In the genomic region with DNA sequence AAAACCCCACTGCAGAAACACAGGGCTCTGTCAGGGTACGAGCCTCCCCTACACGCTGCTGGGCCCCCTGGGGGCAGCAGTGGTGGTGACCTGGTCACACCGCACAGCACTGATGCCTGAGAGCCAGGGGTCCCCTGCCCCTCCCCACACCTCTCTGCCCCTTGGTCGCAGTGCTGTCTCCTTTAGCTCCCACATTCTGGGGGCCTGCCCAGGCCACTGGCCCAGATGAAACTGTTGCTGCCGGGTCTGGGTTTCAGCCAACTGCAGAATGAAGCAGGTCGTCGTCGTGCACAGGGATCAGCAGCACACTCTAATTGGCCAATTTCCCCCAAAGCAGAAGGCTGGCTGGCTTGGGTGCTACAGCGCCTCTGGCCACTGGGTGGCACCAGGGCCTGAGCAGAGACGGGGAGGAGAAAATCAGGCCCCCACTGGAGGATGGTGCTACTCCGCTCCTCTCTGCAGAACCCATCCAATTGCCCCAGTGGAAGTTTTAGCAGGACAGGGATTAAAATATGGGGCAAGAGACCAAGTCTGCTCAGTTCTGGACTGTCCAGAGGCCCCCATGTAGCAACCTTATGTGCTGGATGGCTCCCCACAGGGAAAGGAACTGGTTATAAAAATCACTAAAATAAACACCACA, we compare ENCODE assay signal across 8 cellular contexts. TPM values are rescaled to one million over a fixed set of nuclear protein-coding genes. Genes with fewer than 3 reads are reported as not detected.
A peak's percentile ranks its signal among the peaks of the same experiment; 100 is the strongest.
DNase-seq lines count a peak whose midpoint lies in the region; ATAC-seq and TF ChIP-seq lines count a peak whose summit lies in the region.

No MANE protein-coding gene starts in this region.

- peak; percentile 89 for DNase-seq in DMS53 (lab: John Stamatoyannopoulos, UW)
- DNase-seq in MG63 = peak; percentile 67
- DNase-seq in activated naive CD4-positive, alpha-beta T cell treated with anti-CD3 and anti-CD28 coated beads, Interleukin-2, amount 50 U/mL, for 16 hours = peak; percentile 77
- DNase-seq in glomerular visceral epithelial cell (ENCODE audit: extremely low spot score) = peak; percentile 77
- peak; percentile 77 to 85 (median 82) for DNase-seq in ovary
- DNase-seq in tibial nerve (ENCODE audit: low spot score in 2 of 2) = peak; percentile 49 to 71

- TF ChIP-seq EP300 in ovary (IDR thresholded peaks at IDR 0.05) (no peak), tibial nerve (IDR thresholded peaks at IDR 0.05) (peak in 1 of 2 donors; percentile 49)

- TF ChIP-seq CTCF in ovary (IDR thresholded peaks at IDR 0.05) = peak; percentile 65 to 91 (median 82)
- peak; percentile 90 to 95 (median 92) for TF ChIP-seq CTCF in tibial nerve (IDR thresholded peaks at IDR 0.05)

- H3K27ac ChIP-seq in ovary (no peak overlapping the region), tibial nerve (peak overlapping the region in 1 of 4 donors; percentile 20)

- WGBS in ovary, 3 donors = 1 to 3% (median 1%) methylated on average over 11 of the region's 11 CpGs
- 3 to 5% methylated on average over 7 to 11 of the region's 11 CpGs for WGBS in tibial nerve, 2 donors

- ATAC-seq in GM21786 (IDR thresholded peaks at IDR 0.05; ENCODE audit: unreplicated experiment) = peak; percentile 76
- ATAC-seq in SK-N-SH treated with all-trans-retinoic acid at 6 μM for 48 hours = peak; percentile 94

- H3K4me3 ChIP-seq in MG63 (no peak overlapping the region), ovary (no peak overlapping the region), tibial nerve (no peak overlapping the region)

- intact Hi-C loops in ovary (cut with DNase I) = loop anchor here (2.0 to 10.0 kb wide), 3 partner anchors 105 to 109 kb away; partner anchors contain the start of gene BHLHE23 (in 3 of the 4)

- H3K27me3 ChIP-seq in MG63 (no peaks in the 10 kb centered on the region), ovary (no peaks in the 10 kb centered on the region), tibial nerve (no peaks in the 10 kb centered on the region)

- H3K36me3 ChIP-seq in MG63 (peaks cover 89% of the 10 kb centered on the region), ovary (no peaks in the 10 kb centered on the region), tibial nerve (peaks cover 0 to 59% (median 3%) of the 10 kb centered on the region in 3 donors)

- no peak for TF ChIP-seq POLR2A in ovary (IDR thresholded peaks at IDR 0.05)
- peak; percentile 24 to 34 for TF ChIP-seq POLR2A in tibial nerve (IDR thresholded peaks at IDR 0.05)

- H3K4me1 ChIP-seq in ovary (ENCODE audit: insufficient read depth) = peaks cover 3% of the 10 kb centered on the region
- peaks cover 0 to 22% (median 13%) of the 10 kb centered on the region in 4 donors for H3K4me1 ChIP-seq in tibial nerve

- H3K9me3 ChIP-seq in MG63 = no peaks in the 10 kb centered on the region
- no peaks in the 10 kb centered on the region for H3K9me3 ChIP-seq in ovary
- H3K9me3 ChIP-seq in tibial nerve = no peaks in the 10 kb centered on the region

TF ChIP-seq in SK-N-SH treated with all-trans-retinoic acid at 6 μM for 48 hours, 23 proteins besides CTCF, POLR2A, EP300 and RAD21:
- no peak for TF ChIP-seq ZNF8 (CRISPR knock-in tag; IDR thresholded peaks at IDR 0.05)
- no peak for TF ChIP-seq CSRNP3 (CRISPR knock-in tag; IDR thresholded peaks at IDR 0.05)
- TF ChIP-seq, protein P1, sequence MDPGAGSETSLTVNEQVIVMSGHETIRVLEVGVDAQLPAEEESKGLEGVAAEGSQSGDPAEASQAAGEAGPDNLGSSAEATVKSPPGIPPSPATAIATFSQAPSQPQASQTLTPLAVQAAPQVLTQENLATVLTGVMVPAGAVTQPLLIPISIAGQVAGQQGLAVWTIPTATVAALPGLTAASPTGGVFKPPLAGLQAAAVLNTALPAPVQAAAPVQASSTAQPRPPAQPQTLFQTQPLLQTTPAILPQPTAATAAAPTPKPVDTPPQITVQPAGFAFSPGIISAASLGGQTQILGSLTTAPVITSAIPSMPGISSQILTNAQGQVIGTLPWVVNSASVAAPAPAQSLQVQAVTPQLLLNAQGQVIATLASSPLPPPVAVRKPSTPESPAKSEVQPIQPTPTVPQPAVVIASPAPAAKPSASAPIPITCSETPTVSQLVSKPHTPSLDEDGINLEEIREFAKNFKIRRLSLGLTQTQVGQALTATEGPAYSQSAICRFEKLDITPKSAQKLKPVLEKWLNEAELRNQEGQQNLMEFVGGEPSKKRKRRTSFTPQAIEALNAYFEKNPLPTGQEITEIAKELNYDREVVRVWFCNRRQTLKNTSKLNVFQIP (CRISPR knock-in tag; IDR thresholded peaks at IDR 0.05; ENCODE audit: borderline replicate concordance, low read depth) = no peak
- peak; percentile 91 for TF ChIP-seq ZFP3 (CRISPR knock-in tag; IDR thresholded peaks at IDR 0.05)
- no peak for TF ChIP-seq TOX (CRISPR knock-in tag; IDR thresholded peaks at IDR 0.05; ENCODE audit: borderline replicate concordance)
- no peak for TF ChIP-seq SNAI2 (CRISPR knock-in tag; IDR thresholded peaks at IDR 0.05)
- TF ChIP-seq RARB (CRISPR knock-in tag; IDR thresholded peaks at IDR 0.05) = no peak
- no peak for TF ChIP-seq ZC3H10 (CRISPR knock-in tag; IDR thresholded peaks at IDR 0.05)
- TF ChIP-seq, protein P2, sequence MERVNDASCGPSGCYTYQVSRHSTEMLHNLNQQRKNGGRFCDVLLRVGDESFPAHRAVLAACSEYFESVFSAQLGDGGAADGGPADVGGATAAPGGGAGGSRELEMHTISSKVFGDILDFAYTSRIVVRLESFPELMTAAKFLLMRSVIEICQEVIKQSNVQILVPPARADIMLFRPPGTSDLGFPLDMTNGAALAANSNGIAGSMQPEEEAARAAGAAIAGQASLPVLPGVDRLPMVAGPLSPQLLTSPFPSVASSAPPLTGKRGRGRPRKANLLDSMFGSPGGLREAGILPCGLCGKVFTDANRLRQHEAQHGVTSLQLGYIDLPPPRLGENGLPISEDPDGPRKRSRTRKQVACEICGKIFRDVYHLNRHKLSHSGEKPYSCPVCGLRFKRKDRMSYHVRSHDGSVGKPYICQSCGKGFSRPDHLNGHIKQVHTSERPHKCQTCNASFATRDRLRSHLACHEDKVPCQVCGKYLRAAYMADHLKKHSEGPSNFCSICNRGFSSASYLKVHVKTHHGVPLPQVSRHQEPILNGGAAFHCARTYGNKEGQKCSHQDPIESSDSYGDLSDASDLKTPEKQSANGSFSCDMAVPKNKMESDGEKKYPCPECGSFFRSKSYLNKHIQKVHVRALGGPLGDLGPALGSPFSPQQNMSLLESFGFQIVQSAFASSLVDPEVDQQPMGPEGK (CRISPR knock-in tag; IDR thresholded peaks at IDR 0.05; ENCODE audit: borderline replicate concordance) = peak; percentile 61; the same call in 1 of the 2 replicates
- TF ChIP-seq CSDC2 (CRISPR knock-in tag; IDR thresholded peaks at IDR 0.05) = no peak
- no peak for TF ChIP-seq ZNF565 (CRISPR knock-in tag; conservative IDR thresholded peaks at IDR 0.05; ENCODE audit: low read depth)
- no peak for TF ChIP-seq ESRRG (CRISPR knock-in tag; IDR thresholded peaks at IDR 0.05)
- no peak for TF ChIP-seq PPARA (CRISPR knock-in tag; IDR thresholded peaks at IDR 0.05; ENCODE audit: borderline replicate concordance)

RNA-seq across cellular contexts. Expression of gene DIDO1, which starts 26.1 kb away (rescaled TPM):
- 20.0 and 21.2 TPM in 2 replicates for total RNA-seq in MG63 (2014; rRNA removed; shearing (Covaris generic); ENCODE audit: low replicate concordance)
- 10 to 100 TPM; 49.4 to 82.2 (median 69.8) TPM for total RNA-seq in ovary
- polyA plus RNA-seq in ovary = 10 to 100 TPM; 42.9 to 47.0 TPM
- total RNA-seq in tibial nerve = 10 to 100 TPM; 64.5 to 89.7 (median 78.9) TPM

RNA-seq across cellular contexts. Expression of gene GID8, which starts 37.8 kb away (rescaled TPM):
- total RNA-seq in MG63 (2014; rRNA removed; shearing (Covaris generic); ENCODE audit: low replicate concordance) = 36.6 and 42.1 TPM in 2 replicates
- total RNA-seq in ovary = 10 to 100 TPM; 23.6 to 54.3 (median 47.0) TPM
- 10 to 100 TPM; 26.5 to 30.1 TPM for polyA plus RNA-seq in ovary
- total RNA-seq in tibial nerve = 10 to 100 TPM; 23.4 to 33.4 (median 29.7) TPM

RNA-seq across cellular contexts. Expression of gene TCFL5, which starts 38.5 kb away (rescaled TPM):
- 16.0 and 25.4 TPM in 2 replicates for total RNA-seq in MG63 (2014; rRNA removed; shearing (Covaris generic); ENCODE audit: low replicate concordance)
- total RNA-seq in ovary (10 to 100 TPM in 5 of 7 donors, 1 to 10 TPM in 2; 8.5 to 17.9 (median 15.0) TPM), tibial nerve (10 to 100 TPM in 3 of 4 donors, 1 to 10 TPM in 1; 9.8 to 25.1 (median 16.2) TPM)
- 10 to 100 TPM in 1 of 2 donors, 1 to 10 TPM in 1; 8.1 to 10.5 TPM for polyA plus RNA-seq in ovary

RNA-seq across cellular contexts. Expression of gene SLC17A9, which starts 52.3 kb away (rescaled TPM):
- total RNA-seq in MG63 (2014; rRNA removed; shearing (Covaris generic); ENCODE audit: low replicate concordance) = not detected in 2 replicates
- total RNA-seq in ovary (1 to 10 TPM; 1.8 to 7.7 (median 4.8) TPM), tibial nerve (10 to 100 TPM in 1 of 4 donors, 1 to 10 TPM in 3; 3.9 to 13.5 (median 4.5) TPM)
- 1 to 10 TPM in 1 of 2 donors, under 1 TPM in 1; 0.68 to 2.6 TPM for polyA plus RNA-seq in ovary
